In genomic region chr10:76433161-76434005, GRCh38 we compare ENCODE assay signal across 10 cellular contexts.
DNase-seq lines count a peak whose midpoint lies in the region; ATAC-seq lines count a peak whose summit lies in the region.
"Had no signal": no experiment of that assay in that cellular context is flagged by ENCODE, and none has a peak within 500 bp of the region (broad histone marks: within the 10 kb centered on the region; RNA-seq: fewer than 3 reads in every experiment).

No MANE protein-coding gene starts in this region.

- peak overlapping the region; percentile 60 for H3K18ac ChIP-seq in mesendoderm (ENCODE audit: low read length)

- peak overlapping the region; percentile 74 for H3K4ac ChIP-seq in mesendoderm (ENCODE audit: low read depth, low read length)

- H3K4me3 ChIP-seq in mesendoderm (ENCODE audit: low read length), result no peak overlapping the region
- H3K4me3 ChIP-seq: GM23338 had no signal

- no peaks in the 10 kb centered on the region for H3K4me1 Mint-ChIP-seq in stimulated activated memory B cell treated with anti-CD40 and anti-IgM and Interleukin-4, amounts not matched to agents 10 μg/mL and 1 μg/mL and 100 μg/mL, for 72 hours
- H3K4me1 Mint-ChIP-seq: B cell had no signal

- no peak overlapping the region for H3K27ac Mint-ChIP-seq in stimulated activated memory B cell treated with anti-CD40 and anti-IgM and Interleukin-4, amounts not matched to agents 10 μg/mL and 1 μg/mL and 100 μg/mL, for 72 hours
- H3K27ac Mint-ChIP-seq: B cell, GM23338 had no signal

- peaks cover 31% of the 10 kb centered on the region for H3K4me1 ChIP-seq in mesendoderm (ENCODE audit: control insufficient read depth, low read depth, low read length)

- H2BK15ac ChIP-seq in mesendoderm (replicated peaks; ENCODE audit: low read depth), result no peak overlapping the region

- H4K8ac ChIP-seq in mesendoderm (ENCODE audit: low read depth, low read length), result no peak overlapping the region

- H3K79me1 ChIP-seq in mesendoderm (ENCODE audit: low read length), result no peaks in the 10 kb centered on the region

- no peak overlapping the region for H4K5ac ChIP-seq in mesendoderm (ENCODE audit: low read length)

- no peaks in the 10 kb centered on the region for H3K79me2 ChIP-seq in mesendoderm (ENCODE audit: control insufficient read depth, insufficient read depth, low read length)

- H3K9me3 Mint-ChIP-seq in stimulated activated memory B cell treated with anti-CD40 and anti-IgM and Interleukin-4, amounts not matched to agents 10 μg/mL and 1 μg/mL and 100 μg/mL, for 72 hours, result peaks cover 8% of the 10 kb centered on the region
- H3K9me3 Mint-ChIP-seq: GM23338 had no signal

- H3K4me2 ChIP-seq in mesendoderm (ENCODE audit: low read length), result no peak overlapping the region
- H3K4me2 ChIP-seq: GM23338 had no signal

- DNase-seq in DMS153 treated with DMSO at 0.1 percent for 48 hours (lab: John Stamatoyannopoulos, UW; ENCODE audit: unreplicated experiment) (peak; percentile 94), NCI-H2107 (lab: John Stamatoyannopoulos, UW) (peak; percentile 83), astrocyte of the hippocampus (ENCODE audit: low read depth, low spot score) (peak; percentile 68), mesendoderm (peak; percentile 97), amygdala (lab: John Stamatoyannopoulos, UW) (no peak), foreskin melanocyte (no peak)

- H3K27ac ChIP-seq in mesendoderm (ENCODE audit: low read depth, low read length), result peak overlapping the region; percentile 76

- WGBS in mesendoderm (ENCODE audit: extremely low coverage, insufficient coverage, low lambda C conversion rate), result no CpG with 5 or more reads among the region's 8 CpGs

- H2AK5ac ChIP-seq in mesendoderm (ENCODE audit: low read length), result peak overlapping the region; percentile 31

- H3K4me3 Mint-ChIP-seq in stimulated activated memory B cell treated with anti-CD40 and anti-IgM and Interleukin-4, amounts not matched to agents 10 μg/mL and 1 μg/mL and 100 μg/mL, for 72 hours, result no peak overlapping the region
- H3K4me3 Mint-ChIP-seq: B cell, GM23338 had no signal

- no peak overlapping the region for H3K9ac ChIP-seq in mesendoderm (ENCODE audit: low read length)

- no peak for ATAC-seq in HG03571 (IDR thresholded peaks at IDR 0.05; ENCODE audit: unreplicated experiment)
- no peak for ATAC-seq in stimulated activated memory B cell treated with anti-CD40 and anti-IgM and Interleukin-4, amounts not matched to agents 10 μg/mL and 1 μg/mL and 100 μg/mL, for 72 hours

- no peak overlapping the region for H3K23ac ChIP-seq in mesendoderm (ENCODE audit: low read length)

- H2BK120ac ChIP-seq in mesendoderm (ENCODE audit: low read depth, low read length), result no peak overlapping the region

- H3K27me3 Mint-ChIP-seq in stimulated activated memory B cell treated with anti-CD40 and anti-IgM and Interleukin-4, amounts not matched to agents 10 μg/mL and 1 μg/mL and 100 μg/mL, for 72 hours, result no peaks in the 10 kb centered on the region
- H3K27me3 Mint-ChIP-seq: B cell had no signal

- peak overlapping the region; percentile 84 for H2BK5ac ChIP-seq in mesendoderm (ENCODE audit: low read length)

- no peaks in the 10 kb centered on the region for H3K36me3 ChIP-seq in mesendoderm (ENCODE audit: control insufficient read depth, insufficient read depth, low read length)

- H3K36me3 Mint-ChIP-seq in stimulated activated memory B cell treated with anti-CD40 and anti-IgM and Interleukin-4, amounts not matched to agents 10 μg/mL and 1 μg/mL and 100 μg/mL, for 72 hours, result no peaks in the 10 kb centered on the region

- H3K56ac ChIP-seq in mesendoderm (ENCODE audit: low read length), result peak overlapping the region; percentile 72

- no peaks in the 10 kb centered on the region for H3K27me3 ChIP-seq in mesendoderm (ENCODE audit: insufficient read depth, low read length, poor library complexity)

Comparison
In these comparisons a context has a peak if more than half of its experiments do, and no peak if none do; other contexts are left out.
1. DNase-seq: peak in DMS153 treated with DMSO at 0.1 percent for 48 hours (single experiment), NCI-H2107 (single experiment), astrocyte of the hippocampus (single experiment) and mesendoderm (single experiment); none in amygdala (0 of 56) and foreskin melanocyte (single experiment).